Comparison of ENCODE assay signal across 10 cellular contexts in the genomic region with DNA sequence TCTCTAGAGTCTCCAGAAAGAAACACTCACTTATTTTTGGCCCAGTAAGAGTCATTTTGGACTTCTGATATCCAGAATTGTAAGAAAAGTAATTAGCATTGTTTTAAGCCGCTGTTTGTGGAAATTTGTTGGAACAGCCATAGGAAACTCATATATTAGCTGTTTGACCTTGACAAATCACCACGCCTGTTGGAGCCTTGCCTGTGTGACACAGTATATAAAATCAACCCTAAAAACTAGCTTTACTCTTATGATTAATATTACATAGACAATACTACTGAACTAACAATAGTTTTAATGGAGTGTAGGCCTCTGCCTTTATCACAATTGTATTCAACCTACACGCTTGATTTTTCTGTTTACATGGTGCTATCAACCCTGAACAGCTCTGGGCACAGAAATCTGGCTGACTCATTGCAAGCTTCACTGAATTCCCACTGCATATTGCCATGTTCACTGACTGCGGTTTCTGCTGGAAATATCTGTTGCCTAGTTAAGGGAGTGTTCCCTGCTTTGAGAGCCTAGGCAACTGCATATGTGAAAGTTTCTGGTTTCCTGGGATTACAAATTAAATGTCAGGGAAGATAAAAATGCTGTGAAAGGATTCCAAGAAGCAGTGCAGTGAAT.
DNase-seq lines count a peak whose midpoint lies in the region; ATAC-seq and TF ChIP-seq lines count a peak whose summit lies in the region.
"Had no signal": no experiment of that assay in that cellular context is flagged by ENCODE, and none has a peak within 500 bp of the region (broad histone marks: within the 10 kb centered on the region; RNA-seq: fewer than 3 reads in every experiment).

No MANE protein-coding gene starts in this region.

- H2AK5ac ChIP-seq in H9 (ENCODE audit: insufficient read length, low read length): no peak overlapping the region

- no peaks in the 10 kb centered on the region for H3K36me3 ChIP-seq in colonic mucosa
- H3K36me3 ChIP-seq: BLaER1 had no signal

- no peak overlapping the region for H3K4me3 ChIP-seq in dorsolateral prefrontal cortex
- no peak overlapping the region for H3K4me3 ChIP-seq in colonic mucosa
- H3K4me3 ChIP-seq: BLaER1 had no signal

- H2BK12ac ChIP-seq in H9 (ENCODE audit: insufficient read length, low read depth, low read length): no peak overlapping the region

- no peaks in the 10 kb centered on the region for H3K36me3 Mint-ChIP-seq in activated CD8-positive, alpha-beta memory T cell treated with anti-CD3 and anti-CD28 coated beads, Interleukin-2, amount 10 ng/mL, durations not matched to agents 7 days and 5 days
- peaks cover 0 to 6% (median 0%) of the 10 kb centered on the region in 3 experiments; a peak in 1 of 7 replicates for H3K36me3 Mint-ChIP-seq in H9 (ENCODE audit: insufficient read depth in 1 of 3, low read depth in 3 of 3)

- no peak overlapping the region for H3K56ac ChIP-seq in H9 (ENCODE audit: insufficient read length, low read depth, low read length)

- ATAC-seq in activated CD8-positive, alpha-beta memory T cell treated with anti-CD3 and anti-CD28 coated beads, Interleukin-2, amount 10 ng/mL, durations not matched to agents 7 days and 5 days: no peak
- no peak for ATAC-seq in GM19397 (IDR thresholded peaks at IDR 0.05; ENCODE audit: unreplicated experiment)

- no peaks in the 10 kb centered on the region for H3K79me1 ChIP-seq in H9 (ENCODE audit: insufficient read depth, low read depth, low read length, poor library complexity, severe bottlenecking)

- no peak overlapping the region for H3K18ac ChIP-seq in H9 (ENCODE audit: insufficient read length, low read depth, low read length)

- H3K23ac ChIP-seq in H9 (ENCODE audit: insufficient read length, low read depth, low read length): no peak overlapping the region

- no peak overlapping the region for H3K4me2 ChIP-seq in H9 (ENCODE audit: insufficient read depth, insufficient read length, low read length)
- H3K4me2 ChIP-seq: BLaER1 had no signal

- no peak overlapping the region for H3T11ph ChIP-seq in H9 (ENCODE audit: low read length)

- H4K20me1 ChIP-seq in H9 (ENCODE audit: control insufficient read depth, insufficient read depth, insufficient read length): no peaks in the 10 kb centered on the region
- H4K20me1 ChIP-seq: BLaER1 had no signal

- no peak overlapping the region for H3K4ac ChIP-seq in H9 (ENCODE audit: low read depth, low read length)

- H3K9me3 ChIP-seq in colonic mucosa: no peaks in the 10 kb centered on the region
- H3K9me3 ChIP-seq in H9 (ENCODE audit: control insufficient read depth, low read depth, low read length): no peaks in the 10 kb centered on the region
- H3K9me3 ChIP-seq: BLaER1 had no signal

- H4K5ac ChIP-seq in H9 (ENCODE audit: insufficient read length, low read depth, low read length): no peak overlapping the region

- H3K23me2 ChIP-seq in H9 (ENCODE audit: insufficient read length, low read depth, low read length, poor library complexity, severe bottlenecking): no peaks in the 10 kb centered on the region

- no peaks in the 10 kb centered on the region for H3K4me1 Mint-ChIP-seq in activated CD8-positive, alpha-beta memory T cell treated with anti-CD3 and anti-CD28 coated beads, Interleukin-2, amount 10 ng/mL, durations not matched to agents 7 days and 5 days
- H3K4me1 Mint-ChIP-seq in H9: no peaks in the 10 kb centered on the region

- no CpG with 5 or more reads among the region's 4 CpGs for WGBS in H9 (ENCODE audit: extremely low coverage, insufficient read length, low lambda C conversion rate)

- DNase-seq in ACHN (peak; percentile 92), NCI-H2171 treated with DMSO at 0.1 percent for 48 hours (lab: John Stamatoyannopoulos, UW) (peak; percentile 60), dorsolateral prefrontal cortex (peak in 5 of 10 donors; percentile 9 to 58 (median 43)), mucosa of gallbladder (ENCODE audit: low spot score) (peak; percentile 23), colonic mucosa (no peak), H9 (no peak)
- no peak for DNase-seq in activated CD8-positive, alpha-beta memory T cell treated with anti-CD3 and anti-CD28 coated beads, Interleukin-2, amount 10 ng/mL, durations not matched to agents 7 days and 5 days
- DNase-seq: KBM-7 had no signal

- no peak overlapping the region for H4K91ac ChIP-seq in H9 (ENCODE audit: insufficient read length, low read depth, low read length)

- in situ Hi-C loops in ACHN (cut with HindIII; ENCODE audit: low pct_ligation_motif_present, low pct_unique_long_range_greater_than_20kb, low sequenced_read_pairs): no loop called here

- H3K27me3 Mint-ChIP-seq in activated CD8-positive, alpha-beta memory T cell treated with anti-CD3 and anti-CD28 coated beads, Interleukin-2, amount 10 ng/mL, durations not matched to agents 7 days and 5 days: no peaks in the 10 kb centered on the region
- no peaks in the 10 kb centered on the region for H3K27me3 Mint-ChIP-seq in H9 (ENCODE audit: low read depth)

- intact Hi-C loops in dorsolateral prefrontal cortex (cut with DNase I): no loop called here
- intact Hi-C loops in colonic mucosa (cut with DNase I): no loop called here

- no peak overlapping the region for H2BK5ac ChIP-seq in H9 (ENCODE audit: insufficient read length, low read length)

- CTCF ChIA-PET in activated CD8-positive, alpha-beta memory T cell treated with anti-CD3 and anti-CD28 coated beads, Interleukin-2, amount 10 ng/mL, durations not matched to agents 7 days and 5 days (lab: Charles Lee): no interaction called here

- H3K9me3 Mint-ChIP-seq in activated CD8-positive, alpha-beta memory T cell treated with anti-CD3 and anti-CD28 coated beads, Interleukin-2, amount 10 ng/mL, durations not matched to agents 7 days and 5 days (ENCODE audit: low read depth): peaks cover 4% of the 10 kb centered on the region
- H3K9me3 Mint-ChIP-seq in H9: no peaks in the 10 kb centered on the region; a peak in 1 of 5 replicates

- no peak overlapping the region for H3K27ac Mint-ChIP-seq in activated CD8-positive, alpha-beta memory T cell treated with anti-CD3 and anti-CD28 coated beads, Interleukin-2, amount 10 ng/mL, durations not matched to agents 7 days and 5 days
- no peak overlapping the region for H3K27ac Mint-ChIP-seq in H9

- H3K27ac ChIP-seq in dorsolateral prefrontal cortex: peak overlapping the region in 49 of 59 donors; percentile 1 to 86 (median 55)
- H3K27ac ChIP-seq in colonic mucosa: no peak overlapping the region
- no peak overlapping the region for H3K27ac ChIP-seq in H9 (ENCODE audit: insufficient read length, low read depth, low read length)
- H3K27ac ChIP-seq: BLaER1 had no signal

- H3K79me2 ChIP-seq in H9 (ENCODE audit: insufficient read depth, low read length): no peaks in the 10 kb centered on the region

- H3K9ac ChIP-seq in colonic mucosa (ENCODE audit: low read depth in 2 of 2, low read length in 2 of 2) (no peak overlapping the region), H9 (ENCODE audit: extremely low read depth, insufficient read length, low read length) (no peak overlapping the region)
- H3K9ac ChIP-seq: BLaER1 had no signal

- H2AFZ ChIP-seq in H9 (ENCODE audit: low read length): no peak overlapping the region

- no peak overlapping the region for H3K14ac ChIP-seq in H9 (ENCODE audit: insufficient read depth, low read length)

- H4K8ac ChIP-seq in H9 (replicated peaks; ENCODE audit: insufficient read length, low read depth, low read length): no peak overlapping the region

- H2BK15ac ChIP-seq in H9 (ENCODE audit: low read depth, low read length): no peak overlapping the region

- no peak overlapping the region for H3K4me3 Mint-ChIP-seq in activated CD8-positive, alpha-beta memory T cell treated with anti-CD3 and anti-CD28 coated beads, Interleukin-2, amount 10 ng/mL, durations not matched to agents 7 days and 5 days
- H3K4me3 Mint-ChIP-seq in H9: no peak overlapping the region

- no peak for TF ChIP-seq CTCF in dorsolateral prefrontal cortex (IDR thresholded peaks at IDR 0.05 in 54 of 56, conservative IDR thresholded peaks at IDR 0.05 in 2 of 56; ENCODE audit: low read depth in 1 of 56, partially characterized antibody in 56 of 56)
- no peak for TF ChIP-seq CTCF in colonic mucosa (IDR thresholded peaks at IDR 0.05)
- TF ChIP-seq CTCF in H9 (conservative IDR thresholded peaks at IDR 0.05): no peak

- H2BK120ac ChIP-seq in H9 (ENCODE audit: low read depth, low read length, poor library complexity, severe bottlenecking): no peak overlapping the region

- H3K4me1 ChIP-seq in colonic mucosa (no peaks in the 10 kb centered on the region), H9 (ENCODE audit: insufficient read depth, low read length) (no peaks in the 10 kb centered on the region)

- no peaks in the 10 kb centered on the region for H3K27me3 ChIP-seq in dorsolateral prefrontal cortex
- H3K27me3 ChIP-seq in colonic mucosa: no peaks in the 10 kb centered on the region
- H3K27me3 ChIP-seq in H9 (ENCODE audit: insufficient read depth, low read length): no peaks in the 10 kb centered on the region
- H3K27me3 ChIP-seq: BLaER1 had no signal

- H2BK20ac ChIP-seq in H9 (ENCODE audit: low read depth, low read length, poor library complexity, severe bottlenecking): no peak overlapping the region

Comparison
In these comparisons a context has a peak if more than half of its experiments do, and no peak if none do; other contexts are left out.
1. DNase-seq: peak in ACHN (single experiment), NCI-H2171 treated with DMSO at 0.1 percent for 48 hours (single experiment) and mucosa of gallbladder (single experiment); none in activated CD8-positive, alpha-beta memory T cell treated with anti-CD3 and anti-CD28 coated beads, Interleukin-2, amount 10 ng/mL, durations not matched to agents 7 days and 5 days (single experiment), colonic mucosa (single experiment) and H9 (single experiment).
2. H3K27ac ChIP-seq: peak in dorsolateral prefrontal cortex (49 of 59); none in colonic mucosa (single experiment) and H9 (single experiment).